Comparison of ENCODE assay signal across 8 cellular contexts in the genomic region with DNA sequence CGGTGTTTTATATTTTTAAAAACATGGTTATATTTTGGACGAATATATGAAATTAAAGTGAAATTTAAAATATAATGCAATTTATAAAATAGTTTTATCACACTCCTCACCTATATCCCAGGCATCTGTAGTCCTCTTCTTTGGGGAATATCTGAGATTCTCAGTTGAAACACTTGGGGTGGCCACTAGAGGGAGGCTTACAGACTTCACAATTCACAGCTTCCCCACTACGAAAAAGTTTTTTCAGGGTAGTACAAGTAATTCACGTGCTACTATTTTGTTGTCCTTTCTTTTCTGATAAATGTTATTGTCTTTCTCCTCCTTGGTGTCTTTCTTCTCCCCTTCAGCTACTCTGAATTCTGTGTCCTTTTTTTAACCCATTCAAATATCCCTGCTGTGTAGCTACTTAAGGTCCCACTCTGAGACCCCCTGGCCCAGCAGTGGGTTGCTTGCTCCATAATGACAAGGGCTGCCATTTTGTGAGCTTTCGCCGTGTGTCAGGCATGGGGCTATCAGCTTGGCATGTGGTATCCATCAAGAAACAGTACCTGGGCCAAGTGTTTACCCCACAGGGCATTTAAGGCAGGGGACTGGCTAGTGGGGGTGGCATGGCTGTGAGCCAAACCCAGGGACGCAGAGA. TPM values are rescaled to one million over a fixed set of nuclear protein-coding genes. Genes with fewer than 3 reads are reported as not detected.
DNase-seq lines count a peak whose midpoint lies in the region; FAIRE-seq and TF ChIP-seq lines count a peak whose summit lies in the region.

No MANE protein-coding gene starts in this region.

- FAIRE-seq in GM18507 (lab: Jason Lieb, UNC): peak; percentile 24

- POLR2A ChIA-PET in AG04449 (lab: Yijun Ruan, JAX): no interaction called here

- no peak overlapping the region for H3K4me3 ChIP-seq in AG04449 (ENCODE audit: low read depth, low read length)
- H3K4me3 ChIP-seq in hepatocyte: no peak overlapping the region

- no peaks in the 10 kb centered on the region for H3K79me2 ChIP-seq in hepatocyte

- CTCF ChIA-PET in AG04449 (lab: Yijun Ruan, JAX): interaction anchor here (0.7 to 4.9 kb wide), 11 partner anchors 8 to 191 kb away, joined by 3 to 57 read pairs (median 3); no protein-coding TSS in a partner anchor

- no peak for DNase-seq in AG04449 (ENCODE audit: low read depth, low spot score)
- DNase-seq in GM18507 (ENCODE audit: extremely low spot score, insufficient read length, low read depth): no peak
- peak; percentile 70 for DNase-seq in SKM-1 (lab: John Stamatoyannopoulos, UW; ENCODE audit: unreplicated experiment)
- DNase-seq in hepatocyte (ENCODE audit: low spot score): peak; percentile 48
- DNase-seq in NCI-H146 treated with DMSO at 0.1 percent for 48 hours (lab: John Stamatoyannopoulos, UW; ENCODE audit: unreplicated experiment): no peak
- DNase-seq in NCI-H1092 (lab: John Stamatoyannopoulos, UW): no peak
- no peak for DNase-seq in middle frontal gyrus (ENCODE audit: extremely low spot score, low spot score)
- no peak for DNase-seq in occipital lobe (lab: John Stamatoyannopoulos, UW)

- H3K36me3 ChIP-seq in hepatocyte (replicated peaks; ENCODE audit: insufficient read depth, low read depth): no peaks in the 10 kb centered on the region

- no peaks in the 10 kb centered on the region for H3K4me1 ChIP-seq in hepatocyte (ENCODE audit: insufficient read depth)

- H3K27me3 ChIP-seq in hepatocyte: peaks cover 7% of the 10 kb centered on the region

- no peaks in the 10 kb centered on the region for H3K9me2 ChIP-seq in hepatocyte (replicated peaks; ENCODE audit: insufficient read depth)

- peak; percentile 47 for TF ChIP-seq CTCF in AG04449 (IDR thresholded peaks at IDR 0.05; ENCODE audit: insufficient read depth, low read length, missing control alignments)
- peak; percentile 63 for TF ChIP-seq CTCF in hepatocyte (IDR thresholded peaks at IDR 0.05; ENCODE audit: poor library complexity)

- no peaks in the 10 kb centered on the region for H3K9me3 ChIP-seq in hepatocyte (ENCODE audit: low read depth)

- no peak overlapping the region for H2AFZ ChIP-seq in hepatocyte

- H3K4me2 ChIP-seq in hepatocyte: no peak overlapping the region

- WGBS in hepatocyte (ENCODE audit: low lambda C conversion rate, missing lambda C conversion rate): 33% methylated on average over 7 of the region's 7 CpGs

- no peak overlapping the region for H3K27ac ChIP-seq in hepatocyte

- no peaks in the 10 kb centered on the region for H4K20me1 ChIP-seq in hepatocyte (ENCODE audit: insufficient read depth, poor library complexity, severe bottlenecking)

RNA-seq across cellular contexts. Expression of gene PHACTR3, which starts 43.6 kb away (rescaled TPM):
- 5.2 and 6.7 TPM in 2 replicates for total RNA-seq in hepatocyte
- 7.5 and 9.1 TPM in 2 replicates for polyA plus RNA-seq in hepatocyte
- 42.1 TPM for total RNA-seq in occipital lobe

Comparison
In these comparisons a context has a peak if more than half of its experiments do, and no peak if none do; other contexts are left out.
1. DNase-seq: peak in SKM-1 (single experiment) and hepatocyte (single experiment); none in AG04449 (single experiment), GM18507 (single experiment), NCI-H146 treated with DMSO at 0.1 percent for 48 hours (single experiment), NCI-H1092 (single experiment), middle frontal gyrus (single experiment) and occipital lobe (single experiment).